In genomic region chr11:1763336-1763795, GRCh38 we compare ENCODE assay signal across 8 cellular contexts. TPM values are rescaled to one million over a fixed set of nuclear protein-coding genes. Genes with fewer than 3 reads are reported as not detected.
DNase-seq lines count a peak whose midpoint lies in the region; ATAC-seq, FAIRE-seq and TF ChIP-seq lines count a peak whose summit lies in the region.

No MANE protein-coding gene starts in this region.

- TF ChIP-seq CTCF in OCI-LY1 (IDR thresholded peaks at IDR 0.05; ENCODE audit: low read length) (no peak), pancreas (IDR thresholded peaks at IDR 0.05) (no peak)

- peaks cover 34% of the 10 kb centered on the region for H4K20me1 ChIP-seq in BLaER1
- no peaks in the 10 kb centered on the region for H4K20me1 ChIP-seq in OCI-LY1 (ENCODE audit: insufficient read depth, low read length)

- peak overlapping the region; percentile 99 for H3K4me2 ChIP-seq in BLaER1
- peak overlapping the region; percentile 88 for H3K4me2 ChIP-seq in OCI-LY1 (ENCODE audit: low read length)

- DNase-seq in epithelial cell of prostate (ENCODE audit: low read depth, low spot score) (no peak), pancreas (no peak), COR-L47 (lab: John Stamatoyannopoulos, UW) (no peak), NCI-H1417 treated with DMSO at 0.1 percent for 48 hours (lab: John Stamatoyannopoulos, UW) (no peak), amniotic stem cell (lab: John Stamatoyannopoulos, UW) (no peak)

- H3K27ac ChIP-seq in BLaER1 (peak overlapping the region; percentile 84), OCI-LY1 (ENCODE audit: low read depth, low read length, poor library complexity, severe bottlenecking) (no peak overlapping the region), epithelial cell of prostate (peak overlapping the region; percentile 83), pancreas (peak overlapping the region; percentile 69 to 93 (median 88))

- no peak for FAIRE-seq in pancreas (lab: Jason Lieb, UNC)

- H3K4me3 ChIP-seq in BLaER1 = peak overlapping the region; percentile 92
- peak overlapping the region; percentile 95 for H3K4me3 ChIP-seq in OCI-LY1 (ENCODE audit: low read depth, low read length, poor library complexity, severe bottlenecking)
- H3K4me3 ChIP-seq in pancreas = peak overlapping the region; percentile 92 to 100 (median 100)

- peaks cover 27% of the 10 kb centered on the region for H3K36me3 ChIP-seq in BLaER1
- no peaks in the 10 kb centered on the region for H3K36me3 ChIP-seq in OCI-LY1 (ENCODE audit: insufficient read depth, low read length)
- peaks cover 7 to 25% (median 14%) of the 10 kb centered on the region in 3 donors for H3K36me3 ChIP-seq in pancreas

- H3K9ac ChIP-seq in BLaER1 (peak overlapping the region; percentile 84), OCI-LY1 (ENCODE audit: low read length) (peak overlapping the region; percentile 87)

- H3K4me1 ChIP-seq in BLaER1 = peaks cover 69% of the 10 kb centered on the region
- H3K4me1 ChIP-seq in OCI-LY1 (ENCODE audit: insufficient read depth, low read length, severe bottlenecking) = peaks cover 17% of the 10 kb centered on the region
- peaks cover 9 to 24% (median 15%) of the 10 kb centered on the region in 3 donors for H3K4me1 ChIP-seq in pancreas

- no peak overlapping the region for H2AFZ ChIP-seq in OCI-LY1 (ENCODE audit: low read length)

- 0 to 1% methylated on average over 30 to 32 of the region's 32 CpGs for WGBS in pancreas, 2 donors

- H3K27me3 ChIP-seq in BLaER1 = no peaks in the 10 kb centered on the region
- no peaks in the 10 kb centered on the region for H3K27me3 ChIP-seq in OCI-LY1 (ENCODE audit: insufficient read depth, low read length)
- no peaks in the 10 kb centered on the region for H3K27me3 ChIP-seq in pancreas

- no peaks in the 10 kb centered on the region for H3K79me2 ChIP-seq in OCI-LY1 (ENCODE audit: insufficient read depth, low read length)

- ATAC-seq in GM21447 (IDR thresholded peaks at IDR 0.05; ENCODE audit: unreplicated experiment) (peak; percentile 25), pancreas (peak; percentile 4 to 21 (median 14))

- H3K9me2 ChIP-seq in OCI-LY1 (ENCODE audit: low read depth, low read length) = no peaks in the 10 kb centered on the region

- H3K9me3 ChIP-seq in BLaER1 (no peaks in the 10 kb centered on the region), OCI-LY1 (ENCODE audit: low read length) (no peaks in the 10 kb centered on the region), pancreas (no peaks in the 10 kb centered on the region)

- intact Hi-C loops in pancreas (cut with DNase I) = no loop called here

- no peaks in the 10 kb centered on the region for H3F3A ChIP-seq in OCI-LY1 (ENCODE audit: insufficient read depth, low read length)

RNA-seq across cellular contexts. Expression of gene CTSD, which starts 0.4 kb away (rescaled TPM):
- total RNA-seq in pancreas = 100 to 1,000 TPM; 231 to 596 (median 310) TPM
- 100 to 1,000 TPM; 279 to 422 TPM for polyA plus RNA-seq in pancreas

RNA-seq across cellular contexts. Expression of gene IFITM10, which starts 13.0 kb away (rescaled TPM):
- total RNA-seq in pancreas = 1 to 10 TPM in 1 of 6 donors, under 1 TPM in 5; 0.28 to 2.0 (median 0.45) TPM
- polyA plus RNA-seq in pancreas = under 1 TPM; 0.53 to 0.56 TPM
